In the genomic region with DNA sequence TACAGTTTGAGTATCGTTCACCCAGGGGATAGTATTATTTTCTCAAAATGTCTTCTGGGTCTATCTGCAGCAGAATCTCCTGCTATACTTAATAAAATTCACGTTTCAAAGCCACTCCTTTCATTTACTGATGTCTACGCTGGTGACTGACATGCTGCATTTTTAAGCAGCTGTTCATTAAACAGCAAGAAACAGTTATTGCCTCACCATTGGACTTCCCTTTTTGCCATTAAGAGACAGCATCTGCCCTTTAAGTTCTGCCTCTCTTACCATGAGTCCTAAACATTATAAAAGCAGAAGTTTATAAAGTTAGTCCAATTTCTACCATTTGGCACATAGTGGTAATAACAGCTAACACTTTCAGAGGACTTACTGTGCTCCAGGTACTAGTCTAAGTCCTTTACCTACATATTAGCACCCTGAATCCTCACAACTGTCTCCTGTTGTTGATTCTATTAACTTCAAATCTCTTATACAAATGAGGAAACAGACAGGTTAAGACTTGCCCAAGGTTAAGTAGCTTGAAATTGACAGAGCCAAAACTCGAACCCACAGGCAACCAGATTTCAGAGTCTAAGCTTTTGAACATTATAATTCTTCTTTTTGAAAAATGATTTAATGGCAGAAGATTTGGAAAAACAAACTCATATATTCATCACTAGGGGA, we compare ENCODE assay signal across 17 cellular contexts.
DNase-seq lines count a peak whose midpoint lies in the region; ATAC-seq lines count a peak whose summit lies in the region.
"Had no signal": no experiment of that assay in that cellular context is flagged by ENCODE, and none has a peak within 500 bp of the region (broad histone marks: within the 10 kb centered on the region; RNA-seq: fewer than 3 reads in every experiment).

No MANE protein-coding gene starts in this region.

- no peaks in the 10 kb centered on the region for H3K27me3 Mint-ChIP-seq in naive B cell
- H3K27me3 Mint-ChIP-seq: activated CD8-positive, alpha-beta memory T cell treated with anti-CD3 and anti-CD28 coated beads, Interleukin-2, amount 10 ng/mL, durations not matched to agents 7 days and 5 days had no signal

- H3K4me3 Mint-ChIP-seq in naive B cell, result no peak overlapping the region
- H3K4me3 Mint-ChIP-seq: activated CD8-positive, alpha-beta memory T cell treated with anti-CD3 and anti-CD28 coated beads, Interleukin-2, amount 10 ng/mL, durations not matched to agents 7 days and 5 days had no signal

- DNase-seq in DMS153 (lab: John Stamatoyannopoulos, UW) (peak; percentile 57), DMS153 treated with DMSO at 0.1 percent for 48 hours (lab: John Stamatoyannopoulos, UW; ENCODE audit: unreplicated experiment) (no peak), LHCN-M2 (ENCODE audit: low read depth) (peak; percentile 71), SKM-1 treated with dmso at 0.1 percent for 144 hours (lab: John Stamatoyannopoulos, UW; ENCODE audit: unreplicated experiment) (peak; percentile 90), naive B cell (peak; percentile 20), T-helper 1 cell (no peak)
- DNase-seq: 8988T; activated CD8-positive, alpha-beta memory T cell treated with anti-CD3 and anti-CD28 coated beads, Interleukin-2, amount 10 ng/mL, durations not matched to agents 7 days and 5 days; activated naive CD4-positive, alpha-beta T cell treated with Interleukin-2 at 50 U/mL for 16 hours; HCEC 1CT; head of caudate nucleus; left ventricle myocardium superior; NCI-H187 treated with DMSO at 0.1 percent for 48 hours; RPMI8226; spleen had no signal

- H3K4me1 Mint-ChIP-seq in naive B cell, result peaks cover 5 to 16% (median 6%) of the 10 kb centered on the region in 3 donors

- ATAC-seq in naive B cell (ENCODE audit: low read depth in 2 of 2) (peak; percentile 81 to 85), GM18511 (IDR thresholded peaks at IDR 0.05; ENCODE audit: unreplicated experiment) (no peak), GM18909 (IDR thresholded peaks at IDR 0.05; ENCODE audit: poor library complexity, unreplicated experiment) (no peak)
- ATAC-seq: activated CD8-positive, alpha-beta memory T cell treated with anti-CD3 and anti-CD28 coated beads, Interleukin-2, amount 10 ng/mL, durations not matched to agents 7 days and 5 days; left ventricle myocardium superior had no signal

- peaks cover 0 to 8% of the 10 kb centered on the region in 2 donors for H3K36me3 Mint-ChIP-seq in naive B cell
- H3K36me3 Mint-ChIP-seq: activated CD8-positive, alpha-beta memory T cell treated with anti-CD3 and anti-CD28 coated beads, Interleukin-2, amount 10 ng/mL, durations not matched to agents 7 days and 5 days had no signal

- peaks cover 0 to 11% (median 0%) of the 10 kb centered on the region in 7 donors for H3K9me3 Mint-ChIP-seq in naive B cell

- H3K27ac Mint-ChIP-seq in naive B cell, result peak overlapping the region in 2 of 6 donors; percentile 1 to 44
- H3K27ac Mint-ChIP-seq: activated CD8-positive, alpha-beta memory T cell treated with anti-CD3 and anti-CD28 coated beads, Interleukin-2, amount 10 ng/mL, durations not matched to agents 7 days and 5 days had no signal

Comparison
In these comparisons a context has a peak if more than half of its experiments do, and no peak if none do; other contexts are left out.
1. DNase-seq: peak in DMS153 (single experiment), LHCN-M2 (single experiment), SKM-1 treated with dmso at 0.1 percent for 144 hours (single experiment) and naive B cell (single experiment); none in DMS153 treated with DMSO at 0.1 percent for 48 hours (single experiment) and T-helper 1 cell (0 of 5).
2. ATAC-seq: peak in naive B cell (2 of 2); none in GM18511 (single experiment) and GM18909 (single experiment).